In genomic region chr6:123629234-123629941, GRCh38 we compare ENCODE assay signal across 25 cellular contexts. TPM values are rescaled to one million over a fixed set of nuclear protein-coding genes. Genes with fewer than 3 reads are reported as not detected.
"Had no signal": no experiment of that assay in that cellular context is flagged by ENCODE, and none has a peak within 500 bp of the region (broad histone marks: within the 10 kb centered on the region; RNA-seq: fewer than 3 reads in every experiment).

No MANE protein-coding gene starts in this region.

- DNase-seq: activated CD4-positive, alpha-beta T cell treated with anti-CD3 and anti-CD28 coated beads, Interleukin-2, amount 50 U/mL, for 1 hour; activated CD4-positive, CD25-positive, alpha-beta regulatory T cell treated with anti-CD3 and anti-CD28 coated beads, Interleukin-2, amount 50 U/mL, for 72 hours; activated CD8-positive, alpha-beta memory T cell treated with anti-CD3 and anti-CD28 coated beads, Interleukin-2, amount 50 U/mL, for 4 hours; activated effector memory CD4-positive, alpha-beta T cell treated with Interleukin-2 at 50 U/mL for 16 hours; activated naive CD4-positive, alpha-beta T cell treated with anti-CD3 and anti-CD28 coated beads, Interleukin-2, amount 10 ng/mL, durations not matched to agents 7 days and 5 days; activated naive CD8-positive, alpha-beta T cell treated with anti-CD3 and anti-CD28 coated beads, Interleukin-2, amount 50 U/mL, for 24 hours; activated T-cell treated with anti-CD3 and anti-CD28 coated beads, Interleukin-2, amount 50 U/mL, for 48 hours; anterior cingulate cortex; colonic mucosa; endodermal cell; foreskin fibroblast; kidney; mesenchymal stem cell; mucosa of descending colon; naive B cell; ovary; stimulated activated CD4-positive, alpha-beta T cell treated with anti-CD3 and anti-CD28 coated beads, Interleukin-12 subunit alpha, Interleukin-12 subunit beta, amount 100 ng/mL, for 4 hours; stimulated activated CD4-positive, alpha-beta T cell treated with anti-CD3 and anti-CD28 coated beads, Interleukin-1b, Interleukin-23, amount 100 ng/mL, for 48 hours; stimulated activated CD8-positive, alpha-beta memory T cell treated with anti-CD3 and anti-CD28 coated beads, Interleukin-4, amount 100 ng/mL, for 48 hours; stimulated activated naive CD4-positive, alpha-beta T cell treated with Interleukin-2 at 50 U/mL for 16 hours; T-cell; thyroid gland had no signal

- H3K36me3 ChIP-seq: colonic mucosa, neural progenitor cell, ovary, thyroid gland had no signal

- H3K4me1 ChIP-seq: colonic mucosa, neural progenitor cell, thyroid gland had no signal

- H3K9me3 ChIP-seq: colonic mucosa, mucosa of descending colon, ovary, thyroid gland had no signal

- H3K4me3 ChIP-seq: colonic mucosa, mucosa of descending colon, neural progenitor cell, ovary, thyroid gland had no signal

- H3K27ac ChIP-seq: colonic mucosa, epithelial cell of prostate, neural progenitor cell, ovary, thyroid gland had no signal

- H3K27me3 ChIP-seq: colonic mucosa, neural progenitor cell, ovary, thyroid gland had no signal

- ATAC-seq: activated naive CD8-positive, alpha-beta T cell treated with anti-CD3 and anti-CD28 coated beads, Interleukin-2, amount 50 U/mL, for 24 hours; mucosa of descending colon; T-cell had no signal

RNA-seq across cellular contexts. Expression of gene TRDN, which starts 7.4 kb away (rescaled TPM):
- total RNA-seq: colonic mucosa, pulmonary artery endothelial cell, T-cell, thyroid gland had no signal
